Comparison of ENCODE assay signal across 8 cellular contexts in the genomic region with DNA sequence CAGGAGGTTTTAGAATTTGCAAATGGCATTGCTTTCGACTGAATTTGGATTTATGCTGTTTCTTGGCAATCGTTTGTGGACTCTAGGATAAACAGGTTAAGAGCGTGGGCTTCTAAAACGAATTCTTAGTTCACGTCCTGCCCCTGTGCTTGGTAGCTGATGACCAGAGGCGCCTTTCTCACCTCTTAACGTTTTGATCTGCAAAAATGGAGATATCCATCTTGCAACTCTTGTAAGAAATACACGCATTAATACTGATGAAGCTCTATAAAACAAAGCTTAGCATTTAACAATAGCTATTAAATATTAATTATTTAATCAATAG. TPM values are rescaled to one million over a fixed set of nuclear protein-coding genes. Genes with fewer than 3 reads are reported as not detected.
DNase-seq lines count a peak whose midpoint lies in the region; ATAC-seq and TF ChIP-seq lines count a peak whose summit lies in the region.

No MANE protein-coding gene starts in this region.

- CTCF ChIA-PET in naive thymus-derived CD4-positive, alpha-beta T cell (lab: Charles Lee): interaction anchor here (1.3 to 1.5 kb wide), 2 partner anchors 9 to 64 kb away, joined by 4 to 8 read pairs; no protein-coding TSS in a partner anchor

- peaks cover 0 to 5% (median 0%) of the 10 kb centered on the region in 3 experiments for H3K36me3 ChIP-seq in naive thymus-derived CD4-positive, alpha-beta T cell (ENCODE audit: control insufficient read depth in 2 of 3, insufficient read depth in 3 of 3, low read length in 3 of 3)

- peaks cover 8% of the 10 kb centered on the region for H3K36me3 Mint-ChIP-seq in central memory CD8-positive, alpha-beta T cell (ENCODE audit: insufficient read depth)
- H3K36me3 Mint-ChIP-seq in naive thymus-derived CD4-positive, alpha-beta T cell: peaks cover 0 to 4% (median 0%) of the 10 kb centered on the region in 5 donors

- H3K27me3 Mint-ChIP-seq in central memory CD8-positive, alpha-beta T cell: no peaks in the 10 kb centered on the region
- H3K27me3 Mint-ChIP-seq in naive thymus-derived CD4-positive, alpha-beta T cell: no peaks in the 10 kb centered on the region

- no peaks in the 10 kb centered on the region for H3K9me3 ChIP-seq in naive thymus-derived CD4-positive, alpha-beta T cell (ENCODE audit: control insufficient read depth in 2 of 3, low read length in 3 of 3)

- no peak for DNase-seq in AG09309 (ENCODE audit: low read depth)
- DNase-seq in Jurkat, Clone E6-1 (ENCODE audit: low read depth, low spot score): no peak
- no peak for DNase-seq in central memory CD8-positive, alpha-beta T cell (ENCODE audit: low spot score in 2 of 2)
- no peak for DNase-seq in naive thymus-derived CD4-positive, alpha-beta T cell
- no peak for DNase-seq in COLO668 (lab: John Stamatoyannopoulos, UW; ENCODE audit: unreplicated experiment)

- peak overlapping the region; percentile 78 for H3K27ac ChIP-seq in naive thymus-derived CD4-positive, alpha-beta T cell (ENCODE audit: low read depth, low read length)

- POLR2A ChIA-PET in naive thymus-derived CD4-positive, alpha-beta T cell (lab: Charles Lee): interaction anchor here (0.8 to 3.5 kb wide), 5 partner anchors 39 to 155 kb away, joined by 3 to 14 read pairs (median 4); no protein-coding TSS in a partner anchor

- H3K4me1 ChIP-seq in naive thymus-derived CD4-positive, alpha-beta T cell (ENCODE audit: control insufficient read depth in 2 of 2, insufficient read depth in 2 of 2, low read length in 2 of 2): peaks cover 0 to 4% of the 10 kb centered on the region in 2 donors

- TF ChIP-seq CTCF in AG09309 (IDR thresholded peaks at IDR 0.05; ENCODE audit: control insufficient read depth, insufficient read depth, low read depth, low read length, missing control alignments): no peak

- peak overlapping the region; percentile 83 for H3K4me3 ChIP-seq in AG09309 (ENCODE audit: control insufficient read depth, low read depth, low read length)
- H3K4me3 ChIP-seq in Jurkat, Clone E6-1 (ENCODE audit: low read length): peak overlapping the region; percentile 74
- H3K4me3 ChIP-seq in naive thymus-derived CD4-positive, alpha-beta T cell (ENCODE audit: low read length): peak overlapping the region; percentile 96

- H3K27ac Mint-ChIP-seq in central memory CD8-positive, alpha-beta T cell (ENCODE audit: low read depth): no peak overlapping the region
- peak overlapping the region in 1 of 9 donors; percentile 79 for H3K27ac Mint-ChIP-seq in naive thymus-derived CD4-positive, alpha-beta T cell

- ATAC-seq in central memory CD8-positive, alpha-beta T cell (replicated peaks; ENCODE audit: extremely low read depth, poor library complexity, severe bottlenecking): no peak
- no peak for ATAC-seq in naive thymus-derived CD4-positive, alpha-beta T cell
- ATAC-seq in HG02981 (IDR thresholded peaks at IDR 0.05; ENCODE audit: unreplicated experiment): no peak
- ATAC-seq in HG02588 (IDR thresholded peaks at IDR 0.05; ENCODE audit: unreplicated experiment): no peak
- no peak for ATAC-seq in GM18861 (IDR thresholded peaks at IDR 0.05; ENCODE audit: unreplicated experiment)

- intact Hi-C loops in naive thymus-derived CD4-positive, alpha-beta T cell (cut with micrococcal nuclease): loop anchor here (1.0 to 5.0 kb wide), 19 partner anchors 39 to 855 kb away; partner anchors contain the start of genes SLC7A1 (in 2 of the 2), USPL1 (in 2 of the 2) and UBL3 (in 1 of the 2)

- peak overlapping the region; percentile 84 for H3K4me3 Mint-ChIP-seq in central memory CD8-positive, alpha-beta T cell
- H3K4me3 Mint-ChIP-seq in naive thymus-derived CD4-positive, alpha-beta T cell: peak overlapping the region; percentile 79 to 92 (median 89)

- H3K4me1 Mint-ChIP-seq in central memory CD8-positive, alpha-beta T cell: peaks cover 7% of the 10 kb centered on the region
- peaks cover 0 to 43% (median 8%) of the 10 kb centered on the region in 7 donors for H3K4me1 Mint-ChIP-seq in naive thymus-derived CD4-positive, alpha-beta T cell

- no peaks in the 10 kb centered on the region for H3K27me3 ChIP-seq in naive thymus-derived CD4-positive, alpha-beta T cell (ENCODE audit: control insufficient read depth in 2 of 2, insufficient read depth in 2 of 2, low read length in 2 of 2)

- H3K9me3 Mint-ChIP-seq in central memory CD8-positive, alpha-beta T cell: no peaks in the 10 kb centered on the region
- no peaks in the 10 kb centered on the region for H3K9me3 Mint-ChIP-seq in naive thymus-derived CD4-positive, alpha-beta T cell

RNA-seq across cellular contexts. Expression of gene KATNAL1, which starts 0.6 kb away (rescaled TPM):
- polyA plus RNA-seq in Jurkat, Clone E6-1 (2012; ENCODE audit: insufficient read depth, insufficient read length): 8.5 TPM
- 10 to 100 TPM in 1 of 5 experiments, 1 to 10 TPM in 3, under 1 TPM in 1; 0.89 to 16.8 (median 4.2) TPM for total RNA-seq in naive thymus-derived CD4-positive, alpha-beta T cell
- polyA plus RNA-seq in naive thymus-derived CD4-positive, alpha-beta T cell: 1 to 10 TPM in 1 of 2 donors, under 1 TPM in 1; 0.25 to 1.4 TPM
